ENCODE assay signal across 1 cellular context in the genomic region with DNA sequence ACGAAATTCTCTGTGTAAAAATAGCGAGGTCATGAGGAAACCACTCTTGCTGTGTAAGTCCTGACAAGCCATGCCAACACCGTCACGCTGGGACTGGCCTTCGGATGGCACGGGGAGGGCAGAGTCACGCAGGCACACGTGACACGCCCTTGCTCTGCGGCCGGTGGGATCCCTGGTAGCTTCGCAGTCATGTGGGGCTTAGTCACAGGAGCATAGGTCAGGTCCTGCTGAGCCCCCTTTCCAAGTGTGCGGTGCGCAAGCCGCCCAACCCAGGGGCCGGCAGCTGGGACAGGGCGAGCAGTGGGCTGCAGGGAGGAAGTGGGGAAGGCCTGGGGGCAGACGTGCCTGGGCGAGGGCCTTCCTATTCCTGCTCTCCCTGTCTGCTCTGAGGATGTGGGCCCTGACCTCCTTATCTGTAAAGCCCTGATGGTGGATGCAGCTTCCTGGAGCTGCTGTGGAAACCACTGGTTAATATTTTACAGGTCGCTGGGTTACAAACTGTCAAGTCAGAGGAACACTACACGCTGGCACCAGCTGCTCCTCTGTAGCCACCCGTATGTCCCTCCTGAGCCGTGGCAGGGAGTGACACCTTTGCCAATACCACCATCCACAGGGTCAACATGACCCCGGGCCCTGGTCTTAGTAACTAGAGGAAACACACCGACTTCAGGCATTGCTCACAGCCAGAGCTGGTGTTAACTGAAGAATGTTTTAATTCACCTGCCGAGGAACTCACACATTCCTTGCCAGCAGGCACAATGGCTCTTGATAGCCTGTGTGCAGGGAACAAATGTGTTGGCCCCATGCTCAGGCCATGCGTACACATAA.
TF ChIP-seq lines count a peak whose summit lies in the region.

No MANE protein-coding gene starts in this region.

TF ChIP-seq in HepG2, 621 proteins besides CTCF, POLR2A, EP300 and RAD21 (continued from another document and continues in another):
- TF ChIP-seq ZMAT3 (CRISPR knock-in tag; conservative IDR thresholded peaks at IDR 0.05) (no peak), HNRNPUL1 (IDR thresholded peaks at IDR 0.05; ENCODE audit: low read depth, low read length) (no peak), FOXA3 (CRISPR knock-in tag; IDR thresholded peaks at IDR 0.05) (peak; percentile 43), CBX1 (IDR thresholded peaks at IDR 0.05; ENCODE audit: low read depth) (peak; percentile 92), ARNT (IDR thresholded peaks at IDR 0.05) (no peak), SALL2 (CRISPR knock-in tag; IDR thresholded peaks at IDR 0.05) (peak; percentile 57; the same call in 1 of the 2 replicates), DMAP1 (CRISPR knock-in tag; IDR thresholded peaks at IDR 0.05) (peak; percentile 91), STAG1 (CRISPR knock-in tag; IDR thresholded peaks at IDR 0.05) (no peak), MED8 (CRISPR knock-in tag; IDR thresholded peaks at IDR 0.05; ENCODE audit: insufficient replicate concordance) (peak; percentile 68), GATAD1 (CRISPR knock-in tag; IDR thresholded peaks at IDR 0.05) (no peak; the same call in 1 of the 2 replicates), ZNF496 (CRISPR knock-in tag; IDR thresholded peaks at IDR 0.05; ENCODE audit: insufficient replicate concordance) (no peak), ELF3 (CRISPR knock-in tag; IDR thresholded peaks at IDR 0.05) (peak; percentile 88; the same call in 1 of the 2 replicates), GLI4 (CRISPR knock-in tag; IDR thresholded peaks at IDR 0.05; ENCODE audit: borderline replicate concordance) (no peak), ZNF143 (CRISPR knock-in tag; IDR thresholded peaks at IDR 0.05) (0 out of 2 replicates have a peak, but pooled peaks have one; percentile 36), ATF1 (CRISPR knock-in tag; IDR thresholded peaks at IDR 0.05) (no peak), TCF12 (IDR thresholded peaks at IDR 0.05) (no peak), TCF12 (CRISPR knock-in tag; IDR thresholded peaks at IDR 0.05) (0 out of 2 replicates have a peak, but pooled peaks have one; percentile 65), SOX5 (CRISPR knock-in tag; IDR thresholded peaks at IDR 0.05; ENCODE audit: borderline replicate concordance) (peak; percentile 55; the same call in 1 of the 2 replicates), ZC3H4 (CRISPR knock-in tag; IDR thresholded peaks at IDR 0.05; ENCODE audit: borderline replicate concordance) (no peak), SKI (IDR thresholded peaks at IDR 0.05; ENCODE audit: partially characterized antibody) (peak; percentile 13), ZSCAN25 (CRISPR knock-in tag; IDR thresholded peaks at IDR 0.05) (no peak), RBM22 (optimal IDR thresholded peaks at IDR 0.05; ENCODE audit: low read length) (peak; percentile 36), ZNF251 (CRISPR knock-in tag; IDR thresholded peaks at IDR 0.05) (no peak), ZSCAN31 (CRISPR knock-in tag; IDR thresholded peaks at IDR 0.05; ENCODE audit: low read depth) (no peak; the same call in 1 of the 2 replicates), ZFYVE20 (CRISPR knock-in tag; IDR thresholded peaks at IDR 0.05; ENCODE audit: borderline replicate concordance, low read depth) (no peak), ZNF256 (CRISPR knock-in tag; conservative IDR thresholded peaks at IDR 0.05) (no peak), ZNF10 (CRISPR knock-in tag; IDR thresholded peaks at IDR 0.05; ENCODE audit: borderline replicate concordance, low read depth) (no peak), ZNF101 (CRISPR knock-in tag; IDR thresholded peaks at IDR 0.05; ENCODE audit: borderline replicate concordance, low read depth) (no peak; the same call in 1 of the 2 replicates), GATAD2A (CRISPR knock-in tag; IDR thresholded peaks at IDR 0.05) (peak; percentile 86)
- TF ChIP-seq, protein P1, sequence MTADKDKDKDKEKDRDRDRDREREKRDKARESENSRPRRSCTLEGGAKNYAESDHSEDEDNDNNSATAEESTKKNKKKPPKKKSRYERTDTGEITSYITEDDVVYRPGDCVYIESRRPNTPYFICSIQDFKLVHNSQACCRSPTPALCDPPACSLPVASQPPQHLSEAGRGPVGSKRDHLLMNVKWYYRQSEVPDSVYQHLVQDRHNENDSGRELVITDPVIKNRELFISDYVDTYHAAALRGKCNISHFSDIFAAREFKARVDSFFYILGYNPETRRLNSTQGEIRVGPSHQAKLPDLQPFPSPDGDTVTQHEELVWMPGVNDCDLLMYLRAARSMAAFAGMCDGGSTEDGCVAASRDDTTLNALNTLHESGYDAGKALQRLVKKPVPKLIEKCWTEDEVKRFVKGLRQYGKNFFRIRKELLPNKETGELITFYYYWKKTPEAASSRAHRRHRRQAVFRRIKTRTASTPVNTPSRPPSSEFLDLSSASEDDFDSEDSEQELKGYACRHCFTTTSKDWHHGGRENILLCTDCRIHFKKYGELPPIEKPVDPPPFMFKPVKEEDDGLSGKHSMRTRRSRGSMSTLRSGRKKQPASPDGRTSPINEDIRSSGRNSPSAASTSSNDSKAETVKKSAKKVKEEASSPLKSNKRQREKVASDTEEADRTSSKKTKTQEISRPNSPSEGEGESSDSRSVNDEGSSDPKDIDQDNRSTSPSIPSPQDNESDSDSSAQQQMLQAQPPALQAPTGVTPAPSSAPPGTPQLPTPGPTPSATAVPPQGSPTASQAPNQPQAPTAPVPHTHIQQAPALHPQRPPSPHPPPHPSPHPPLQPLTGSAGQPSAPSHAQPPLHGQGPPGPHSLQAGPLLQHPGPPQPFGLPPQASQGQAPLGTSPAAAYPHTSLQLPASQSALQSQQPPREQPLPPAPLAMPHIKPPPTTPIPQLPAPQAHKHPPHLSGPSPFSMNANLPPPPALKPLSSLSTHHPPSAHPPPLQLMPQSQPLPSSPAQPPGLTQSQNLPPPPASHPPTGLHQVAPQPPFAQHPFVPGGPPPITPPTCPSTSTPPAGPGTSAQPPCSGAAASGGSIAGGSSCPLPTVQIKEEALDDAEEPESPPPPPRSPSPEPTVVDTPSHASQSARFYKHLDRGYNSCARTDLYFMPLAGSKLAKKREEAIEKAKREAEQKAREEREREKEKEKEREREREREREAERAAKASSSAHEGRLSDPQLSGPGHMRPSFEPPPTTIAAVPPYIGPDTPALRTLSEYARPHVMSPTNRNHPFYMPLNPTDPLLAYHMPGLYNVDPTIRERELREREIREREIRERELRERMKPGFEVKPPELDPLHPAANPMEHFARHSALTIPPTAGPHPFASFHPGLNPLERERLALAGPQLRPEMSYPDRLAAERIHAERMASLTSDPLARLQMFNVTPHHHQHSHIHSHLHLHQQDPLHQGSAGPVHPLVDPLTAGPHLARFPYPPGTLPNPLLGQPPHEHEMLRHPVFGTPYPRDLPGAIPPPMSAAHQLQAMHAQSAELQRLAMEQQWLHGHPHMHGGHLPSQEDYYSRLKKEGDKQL (CRISPR knock-in tag; IDR thresholded peaks at IDR 0.05; ENCODE audit: low read depth): no peak
- TF ChIP-seq, protein P2, sequence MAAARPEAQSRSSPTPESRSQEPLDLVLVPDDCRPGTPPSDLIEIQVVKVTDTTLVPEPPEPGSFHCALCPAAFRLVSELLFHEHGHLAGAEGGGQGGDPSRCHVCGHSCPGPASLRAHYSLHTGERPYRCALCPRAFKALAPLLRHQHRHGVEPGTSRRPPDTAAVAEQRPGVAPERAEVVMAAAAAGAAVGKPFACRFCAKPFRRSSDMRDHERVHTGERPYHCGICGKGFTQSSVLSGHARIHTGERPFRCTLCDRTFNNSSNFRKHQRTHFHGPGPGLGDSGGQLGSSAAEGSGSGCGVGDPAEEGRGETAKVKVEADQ (CRISPR knock-in tag; IDR thresholded peaks at IDR 0.05; ENCODE audit: borderline replicate concordance): no peak
- TF ChIP-seq, protein P3, sequence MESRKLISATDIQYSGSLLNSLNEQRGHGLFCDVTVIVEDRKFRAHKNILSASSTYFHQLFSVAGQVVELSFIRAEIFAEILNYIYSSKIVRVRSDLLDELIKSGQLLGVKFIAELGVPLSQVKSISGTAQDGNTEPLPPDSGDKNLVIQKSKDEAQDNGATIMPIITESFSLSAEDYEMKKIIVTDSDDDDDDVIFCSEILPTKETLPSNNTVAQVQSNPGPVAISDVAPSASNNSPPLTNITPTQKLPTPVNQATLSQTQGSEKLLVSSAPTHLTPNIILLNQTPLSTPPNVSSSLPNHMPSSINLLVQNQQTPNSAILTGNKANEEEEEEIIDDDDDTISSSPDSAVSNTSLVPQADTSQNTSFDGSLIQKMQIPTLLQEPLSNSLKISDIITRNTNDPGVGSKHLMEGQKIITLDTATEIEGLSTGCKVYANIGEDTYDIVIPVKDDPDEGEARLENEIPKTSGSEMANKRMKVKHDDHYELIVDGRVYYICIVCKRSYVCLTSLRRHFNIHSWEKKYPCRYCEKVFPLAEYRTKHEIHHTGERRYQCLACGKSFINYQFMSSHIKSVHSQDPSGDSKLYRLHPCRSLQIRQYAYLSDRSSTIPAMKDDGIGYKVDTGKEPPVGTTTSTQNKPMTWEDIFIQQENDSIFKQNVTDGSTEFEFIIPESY (CRISPR knock-in tag; IDR thresholded peaks at IDR 0.05): peak; percentile 56
- TF ChIP-seq, protein P4, sequence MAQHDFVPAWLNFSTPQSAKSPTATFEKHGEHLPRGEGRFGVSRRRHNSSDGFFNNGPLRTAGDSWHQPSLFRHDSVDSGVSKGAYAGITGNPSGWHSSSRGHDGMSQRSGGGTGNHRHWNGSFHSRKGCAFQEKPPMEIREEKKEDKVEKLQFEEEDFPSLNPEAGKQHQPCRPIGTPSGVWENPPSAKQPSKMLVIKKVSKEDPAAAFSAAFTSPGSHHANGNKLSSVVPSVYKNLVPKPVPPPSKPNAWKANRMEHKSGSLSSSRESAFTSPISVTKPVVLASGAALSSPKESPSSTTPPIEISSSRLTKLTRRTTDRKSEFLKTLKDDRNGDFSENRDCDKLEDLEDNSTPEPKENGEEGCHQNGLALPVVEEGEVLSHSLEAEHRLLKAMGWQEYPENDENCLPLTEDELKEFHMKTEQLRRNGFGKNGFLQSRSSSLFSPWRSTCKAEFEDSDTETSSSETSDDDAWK (CRISPR knock-in tag; IDR thresholded peaks at IDR 0.05): no peak
- TF ChIP-seq, protein P5, sequence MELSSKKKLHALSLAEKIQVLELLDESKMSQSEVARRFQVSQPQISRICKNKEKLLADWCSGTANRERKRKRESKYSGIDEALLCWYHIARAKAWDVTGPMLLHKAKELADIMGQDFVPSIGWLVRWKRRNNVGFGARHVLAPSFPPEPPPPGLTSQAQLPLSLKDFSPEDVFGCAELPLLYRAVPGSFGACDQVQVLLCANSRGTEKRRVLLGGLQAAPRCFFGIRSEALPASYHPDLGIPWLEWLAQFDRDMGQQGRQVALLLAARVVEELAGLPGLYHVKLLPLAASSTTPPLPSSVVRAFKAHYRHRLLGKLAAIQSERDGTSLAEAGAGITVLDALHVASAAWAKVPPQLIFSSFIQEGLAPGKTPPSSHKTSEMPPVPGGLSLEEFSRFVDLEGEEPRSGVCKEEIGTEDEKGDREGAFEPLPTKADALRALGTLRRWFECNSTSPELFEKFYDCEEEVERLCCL (CRISPR knock-in tag; IDR thresholded peaks at IDR 0.05; ENCODE audit: borderline replicate concordance): no peak
- TF ChIP-seq, protein P6, sequence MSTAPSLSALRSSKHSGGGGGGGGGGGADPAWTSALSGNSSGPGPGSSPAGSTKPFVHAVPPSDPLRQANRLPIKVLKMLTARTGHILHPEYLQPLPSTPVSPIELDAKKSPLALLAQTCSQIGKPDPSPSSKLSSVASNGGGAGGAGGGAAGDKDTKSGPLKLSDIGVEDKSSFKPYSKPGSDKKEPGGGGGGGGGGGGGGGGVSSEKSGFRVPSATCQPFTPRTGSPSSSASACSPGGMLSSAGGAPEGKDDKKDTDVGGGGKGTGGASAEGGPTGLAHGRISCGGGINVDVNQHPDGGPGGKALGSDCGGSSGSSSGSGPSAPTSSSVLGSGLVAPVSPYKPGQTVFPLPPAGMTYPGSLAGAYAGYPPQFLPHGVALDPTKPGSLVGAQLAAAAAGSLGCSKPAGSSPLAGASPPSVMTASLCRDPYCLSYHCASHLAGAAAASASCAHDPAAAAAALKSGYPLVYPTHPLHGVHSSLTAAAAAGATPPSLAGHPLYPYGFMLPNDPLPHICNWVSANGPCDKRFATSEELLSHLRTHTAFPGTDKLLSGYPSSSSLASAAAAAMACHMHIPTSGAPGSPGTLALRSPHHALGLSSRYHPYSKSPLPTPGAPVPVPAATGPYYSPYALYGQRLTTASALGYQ (CRISPR knock-in tag; IDR thresholded peaks at IDR 0.05): no peak
- TF ChIP-seq, protein P7, sequence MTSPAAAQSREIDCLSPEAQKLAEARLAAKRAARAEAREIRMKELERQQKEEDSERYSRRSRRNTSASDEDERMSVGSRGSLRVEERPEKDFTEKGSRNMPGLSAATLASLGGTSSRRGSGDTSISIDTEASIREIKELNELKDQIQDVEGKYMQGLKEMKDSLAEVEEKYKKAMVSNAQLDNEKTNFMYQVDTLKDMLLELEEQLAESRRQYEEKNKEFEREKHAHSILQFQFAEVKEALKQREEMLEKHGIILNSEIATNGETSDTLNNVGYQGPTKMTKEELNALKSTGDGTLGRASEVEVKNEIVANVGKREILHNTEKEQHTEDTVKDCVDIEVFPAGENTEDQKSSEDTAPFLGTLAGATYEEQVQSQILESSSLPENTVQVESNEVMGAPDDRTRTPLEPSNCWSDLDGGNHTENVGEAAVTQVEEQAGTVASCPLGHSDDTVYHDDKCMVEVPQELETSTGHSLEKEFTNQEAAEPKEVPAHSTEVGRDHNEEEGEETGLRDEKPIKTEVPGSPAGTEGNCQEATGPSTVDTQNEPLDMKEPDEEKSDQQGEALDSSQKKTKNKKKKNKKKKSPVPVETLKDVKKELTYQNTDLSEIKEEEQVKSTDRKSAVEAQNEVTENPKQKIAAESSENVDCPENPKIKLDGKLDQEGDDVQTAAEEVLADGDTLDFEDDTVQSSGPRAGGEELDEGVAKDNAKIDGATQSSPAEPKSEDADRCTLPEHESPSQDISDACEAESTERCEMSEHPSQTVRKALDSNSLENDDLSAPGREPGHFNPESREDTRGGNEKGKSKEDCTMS (CRISPR knock-in tag; conservative IDR thresholded peaks at IDR 0.05): 0 out of 2 replicates have a peak, but pooled peaks have one; percentile 17
- TF ChIP-seq, protein P8, sequence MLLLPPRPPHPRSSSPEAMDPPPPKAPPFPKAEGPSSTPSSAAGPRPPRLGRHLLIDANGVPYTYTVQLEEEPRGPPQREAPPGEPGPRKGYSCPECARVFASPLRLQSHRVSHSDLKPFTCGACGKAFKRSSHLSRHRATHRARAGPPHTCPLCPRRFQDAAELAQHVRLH (CRISPR knock-in tag; IDR thresholded peaks at IDR 0.05; ENCODE audit: borderline replicate concordance, low read depth): no peak
- TF ChIP-seq, protein P9, sequence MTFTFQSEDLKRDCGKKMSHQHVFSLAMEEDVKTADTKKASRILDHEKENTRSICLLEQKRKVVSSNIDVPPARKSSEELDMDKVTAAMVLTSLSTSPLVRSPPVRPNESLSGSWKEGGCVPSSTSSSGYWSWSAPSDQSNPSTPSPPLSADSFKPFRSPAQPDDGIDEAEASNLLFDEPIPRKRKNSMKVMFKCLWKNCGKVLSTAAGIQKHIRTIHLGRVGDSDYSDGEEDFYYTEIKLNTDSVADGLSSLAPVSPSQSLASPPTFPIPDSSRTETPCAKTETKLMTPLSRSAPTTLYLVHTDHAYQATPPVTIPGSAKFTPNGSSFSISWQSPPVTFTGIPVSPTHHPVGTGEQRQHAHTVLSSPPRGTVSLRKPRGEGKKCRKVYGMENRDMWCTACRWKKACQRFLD (CRISPR knock-in tag; IDR thresholded peaks at IDR 0.05; ENCODE audit: borderline replicate concordance): no peak
- TF ChIP-seq, protein P10, sequence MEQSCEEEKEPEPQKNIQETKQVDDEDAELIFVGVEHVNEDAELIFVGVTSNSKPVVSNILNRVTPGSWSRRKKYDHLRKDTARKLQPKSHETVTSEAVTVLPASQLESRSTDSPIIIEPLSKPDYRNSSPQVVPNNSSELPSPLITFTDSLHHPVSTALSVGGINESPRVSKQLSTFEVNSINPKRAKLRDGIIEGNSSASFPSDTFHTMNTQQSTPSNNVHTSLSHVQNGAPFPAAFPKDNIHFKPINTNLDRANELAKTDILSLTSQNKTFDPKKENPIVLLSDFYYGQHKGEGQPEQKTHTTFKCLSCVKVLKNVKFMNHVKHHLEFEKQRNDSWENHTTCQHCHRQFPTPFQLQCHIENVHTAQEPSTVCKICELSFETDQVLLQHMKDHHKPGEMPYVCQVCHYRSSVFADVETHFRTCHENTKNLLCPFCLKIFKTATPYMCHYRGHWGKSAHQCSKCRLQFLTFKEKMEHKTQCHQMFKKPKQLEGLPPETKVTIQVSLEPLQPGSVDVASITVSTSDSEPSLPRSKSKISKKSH (CRISPR knock-in tag; IDR thresholded peaks at IDR 0.05; ENCODE audit: borderline replicate concordance): no peak
